ENCODE assay signal across 8 cellular contexts in the genomic region with DNA sequence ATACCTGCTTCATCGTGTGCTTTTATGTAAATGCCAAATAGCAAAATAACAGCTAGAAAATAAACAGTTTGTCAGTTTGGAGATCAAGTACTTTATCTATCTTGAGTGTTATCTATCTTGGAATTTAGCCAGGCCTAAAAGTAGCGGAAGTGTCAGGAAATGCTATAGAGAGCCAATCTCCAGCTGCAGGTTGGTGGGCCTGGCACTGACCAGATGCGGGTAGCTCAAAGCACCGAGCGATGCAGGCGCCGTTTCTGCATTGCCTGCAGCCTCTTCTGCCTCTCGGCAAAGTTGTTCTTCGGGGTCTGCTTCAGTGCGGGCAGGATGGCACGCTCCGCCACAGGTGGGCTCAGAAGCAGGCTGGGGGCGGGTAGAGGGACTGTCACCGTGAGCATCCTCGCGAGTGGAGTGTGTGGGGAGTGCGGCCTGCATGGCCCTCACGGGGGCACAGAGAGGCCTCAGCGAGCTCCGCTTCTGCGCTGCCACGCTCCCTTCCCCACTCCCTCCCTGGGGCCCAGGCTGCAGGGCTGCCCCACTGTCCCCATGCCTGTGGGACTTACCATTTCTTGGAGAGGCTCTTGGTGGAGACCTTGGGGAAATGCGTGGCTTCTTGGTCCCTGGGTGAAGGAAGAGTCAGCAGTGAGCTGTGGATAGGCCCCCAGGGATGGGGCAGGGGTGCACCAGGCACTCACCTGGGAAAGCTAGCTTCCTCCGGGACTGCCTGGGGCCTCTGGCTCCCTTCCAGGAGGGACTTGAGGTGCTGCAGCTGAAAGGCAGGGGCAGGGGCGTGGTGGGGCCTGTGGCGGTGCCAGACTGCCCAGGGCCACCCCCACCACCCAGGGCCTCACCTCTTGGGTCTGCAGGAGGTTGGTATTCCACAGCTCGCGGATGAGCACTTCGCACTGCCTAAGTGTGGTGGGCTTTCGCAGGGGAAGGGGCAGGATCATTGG. TPM values are rescaled to one million over a fixed set of nuclear protein-coding genes. Genes with fewer than 3 reads are reported as not detected.
"Had no signal": no experiment of that assay in that cellular context is flagged by ENCODE, and none has a peak within 500 bp of the region (broad histone marks: within the 10 kb centered on the region; RNA-seq: fewer than 3 reads in every experiment).

No MANE protein-coding gene starts in this region.

RNA-seq across cellular contexts. Expression of a gene that starts 10.6 kb away (rescaled TPM):
- total RNA-seq: activated CD8-positive, alpha-beta T cell treated with anti-CD3 and anti-CD28 coated beads for 36 hours; activated naive CD8-positive, alpha-beta T cell treated with anti-CD3 and anti-CD28 coated beads for 36 hours; activated T-cell treated with anti-CD3 and anti-CD28 coated beads, Interleukin-2, amount 50 U/mL, for 72 hours; activated T-helper 2 cell treated with anti-CD3 and anti-CD28 coated beads, Interferon-gamma antibody, Interleukin-2, Interleukin-4, amounts not matched to agents 10 μg/mL and 5 μg/mL and 100 μg/mL, durations not matched to agents 14 hours and 24 hours and 36 hours; PC-3; SJSA1 had no signal
- polyA plus RNA-seq: adipose tissue had no signal

RNA-seq across cellular contexts. Expression of a gene that starts 58.6 kb away (rescaled TPM):
- total RNA-seq: activated CD8-positive, alpha-beta T cell treated with anti-CD3 and anti-CD28 coated beads for 36 hours; activated naive CD8-positive, alpha-beta T cell treated with anti-CD3 and anti-CD28 coated beads for 36 hours; activated T-cell treated with anti-CD3 and anti-CD28 coated beads, Interleukin-2, amount 50 U/mL, for 72 hours; activated T-helper 2 cell treated with anti-CD3 and anti-CD28 coated beads, Interferon-gamma antibody, Interleukin-2, Interleukin-4, amounts not matched to agents 10 μg/mL and 5 μg/mL and 100 μg/mL, durations not matched to agents 14 hours and 24 hours and 36 hours; cardiac muscle cell; PC-3; SJSA1 had no signal
- polyA plus RNA-seq: cardiac muscle cell had no signal
